Comparison of ENCODE assay signal across 19 cellular contexts in genomic region chr1:9340172-9340854, GRCh38. TPM values are rescaled to one million over a fixed set of nuclear protein-coding genes. Genes with fewer than 3 reads are reported as not detected.
A peak's percentile ranks its signal among the peaks of the same experiment; 100 is the strongest.
DNase-seq lines count a peak whose midpoint lies in the region; ATAC-seq and TF ChIP-seq lines count a peak whose summit lies in the region.
"Had no signal": no experiment of that assay in that cellular context is flagged by ENCODE, and none has a peak within 500 bp of the region (broad histone marks: within the 10 kb centered on the region; RNA-seq: fewer than 3 reads in every experiment).

No MANE protein-coding gene starts in this region.

- H3K27ac ChIP-seq in IMR-90 (ENCODE audit: insufficient read depth, low read length) (no peak overlapping the region), right atrium auricular region (peak overlapping the region; percentile 26 to 27), skeletal muscle tissue (ENCODE audit: low read depth, low read length) (peak overlapping the region; percentile 70), MM.1S (ENCODE audit: low read length) (no peak overlapping the region)
- H3K27ac ChIP-seq: body of pancreas, pancreas had no signal

- H3K56ac ChIP-seq in IMR-90 (ENCODE audit: extremely low read depth, insufficient read depth, low read length): no peak overlapping the region

- WGBS in IMR-90 (ENCODE audit: extremely low coverage in 2 of 2, insufficient read length in 1 of 2), 2 experiments: 72% methylated on average over 13 of the region's 24 CpGs; no CpG with 5 or more reads in 1 of the 2 experiments

- H3K27me3 Mint-ChIP-seq in dendritic cell treated with granulocyte-macrophage colony-stimulating factor and Interleukin-4, amounts not matched to agents 40 ng/mL and 50 ng/mL, for 4 days: peaks cover 27% of the 10 kb centered on the region
- H3K27me3 Mint-ChIP-seq: activated T-helper 17 cell treated with anti-CD3 and anti-CD28 coated beads, Interleukin-2, amount 50 U/mL, for 72 hours; B cell had no signal

- peaks cover 46 to 92% of the 10 kb centered on the region in 2 experiments for H3K79me1 ChIP-seq in IMR-90 (ENCODE audit: low read depth in 1 of 2, low read length in 2 of 2)

- DNase-seq in IMR-90 (peak; percentile 33), right atrium auricular region (ENCODE audit: low spot score) (no peak), NCI-H1694 (lab: John Stamatoyannopoulos, UW) (no peak), SHP77 treated with DMSO at 0.1 percent for 48 hours (lab: John Stamatoyannopoulos, UW) (no peak), MM.1S (no peak)
- DNase-seq: activated CD4-positive, alpha-beta T cell treated with anti-CD3 and anti-CD28 coated beads, Interleukin-2, amount 50 U/mL, for 48 hours; body of pancreas; EL; KG1; NCI-H187 treated with DMSO at 0.1 percent for 48 hours; NCI-H69; stimulated activated CD8-positive, alpha-beta memory T cell treated with anti-CD3 and anti-CD28 coated beads, Interleukin-4, amount 100 ng/mL, for 48 hours had no signal

- H4K20me1 ChIP-seq in IMR-90 (ENCODE audit: insufficient read depth, low read length): peaks cover 93% of the 10 kb centered on the region
- no peaks in the 10 kb centered on the region for H4K20me1 ChIP-seq in MM.1S (ENCODE audit: insufficient read depth, low read length)

- H3K9me3 Mint-ChIP-seq in dendritic cell treated with granulocyte-macrophage colony-stimulating factor and Interleukin-4, amounts not matched to agents 40 ng/mL and 50 ng/mL, for 4 days: no peaks in the 10 kb centered on the region
- H3K9me3 Mint-ChIP-seq: activated T-helper 17 cell treated with anti-CD3 and anti-CD28 coated beads, Interleukin-2, amount 50 U/mL, for 72 hours had no signal

- H4K91ac ChIP-seq in IMR-90 (ENCODE audit: insufficient read depth, low read depth, low read length): no peak overlapping the region

- no peak overlapping the region for H2BK5ac ChIP-seq in IMR-90 (ENCODE audit: low read depth, low read length, poor library complexity, severe bottlenecking)

- POLR2A ChIA-PET in IMR-90 (lab: Charles Lee; ENCODE audit: unreplicated experiment): no interaction called here

- H3K4me1 ChIP-seq in IMR-90 (ENCODE audit: control insufficient read depth, insufficient read depth, low read length) (peaks cover 9% of the 10 kb centered on the region; the same call in 1 of the 2 replicates), right atrium auricular region (peaks cover 0 to 59% of the 10 kb centered on the region in 2 donors), skeletal muscle tissue (ENCODE audit: control insufficient read depth in 3 of 3, insufficient read depth in 3 of 3, low read length in 3 of 3) (peaks cover 32 to 47% (median 39%) of the 10 kb centered on the region in 3 donors), MM.1S (ENCODE audit: low read length) (no peaks in the 10 kb centered on the region)

- no peak overlapping the region for H2AK5ac ChIP-seq in IMR-90 (ENCODE audit: low read depth, low read length)

- no peak overlapping the region for H2BK120ac ChIP-seq in IMR-90 (ENCODE audit: low read depth, low read length)

- no TSS peak for BruUV-seq in IMR-90 (replicated peaks; lab: Mats Ljungman, UMichigan)

- dilution Hi-C loops in IMR-90 (cut with HindIII; ENCODE audit: low sequenced_read_pairs, unreplicated experiment): no loop called here

- peak overlapping the region; percentile 80 for H3K27ac Mint-ChIP-seq in dendritic cell treated with granulocyte-macrophage colony-stimulating factor and Interleukin-4, amounts not matched to agents 40 ng/mL and 50 ng/mL, for 4 days
- H3K27ac Mint-ChIP-seq: activated T-helper 17 cell treated with anti-CD3 and anti-CD28 coated beads, Interleukin-2, amount 50 U/mL, for 72 hours; B cell had no signal

- no peak overlapping the region for H2AK9ac ChIP-seq in IMR-90 (replicated peaks; ENCODE audit: low read depth, low read length, poor library complexity)

- H4K8ac ChIP-seq in IMR-90 (ENCODE audit: low read depth in 2 of 2, low read length in 2 of 2): no peak overlapping the region

- TF ChIP-seq CTCF in IMR-90 (conservative IDR thresholded peaks at IDR 0.05; ENCODE audit: low read depth, low read length) (no peak), right atrium auricular region (IDR thresholded peaks at IDR 0.05) (no peak), MM.1S (IDR thresholded peaks at IDR 0.05; ENCODE audit: low read length) (no peak)

- no peak overlapping the region for H2BK15ac ChIP-seq in IMR-90 (ENCODE audit: low read depth, low read length)

- H3K4me1 Mint-ChIP-seq in dendritic cell treated with granulocyte-macrophage colony-stimulating factor and Interleukin-4, amounts not matched to agents 40 ng/mL and 50 ng/mL, for 4 days (ENCODE audit: low read depth): peaks cover 53% of the 10 kb centered on the region
- H3K4me1 Mint-ChIP-seq: activated T-helper 17 cell treated with anti-CD3 and anti-CD28 coated beads, Interleukin-2, amount 50 U/mL, for 72 hours had no signal

- no peak overlapping the region for H2BK20ac ChIP-seq in IMR-90 (ENCODE audit: low read depth, low read length)

- H3K9me2 ChIP-seq in MM.1S (replicated peaks; ENCODE audit: insufficient read depth, low read length): no peaks in the 10 kb centered on the region

- CTCF ChIA-PET in IMR-90 (lab: Yijun Ruan, JAX): interaction anchor here (0.6 to 0.8 kb wide), 2 partner anchors 14 to 124 kb away, joined by 3 read pairs; no protein-coding TSS in a partner anchor

- no peak overlapping the region for H3K4me2 ChIP-seq in IMR-90 (ENCODE audit: low read depth, low read length)
- H3K4me2 ChIP-seq in MM.1S (ENCODE audit: low read depth, low read length): no peak overlapping the region

- H3K4me3 Mint-ChIP-seq in dendritic cell treated with granulocyte-macrophage colony-stimulating factor and Interleukin-4, amounts not matched to agents 40 ng/mL and 50 ng/mL, for 4 days: peak overlapping the region; percentile 13
- H3K4me3 Mint-ChIP-seq: activated T-helper 17 cell treated with anti-CD3 and anti-CD28 coated beads, Interleukin-2, amount 50 U/mL, for 72 hours; B cell had no signal

- H3K36me3 Mint-ChIP-seq in dendritic cell treated with granulocyte-macrophage colony-stimulating factor and Interleukin-4, amounts not matched to agents 40 ng/mL and 50 ng/mL, for 4 days (ENCODE audit: low read depth): no peaks in the 10 kb centered on the region

- H3K79me2 ChIP-seq in MM.1S (ENCODE audit: low read length): no peaks in the 10 kb centered on the region

- in situ Hi-C loops in IMR-90 (cut with MboI; ENCODE audit: low sequenced_read_pairs): no loop called here

- H3K4me3 ChIP-seq in IMR-90 (ENCODE audit: insufficient read depth, low read depth, low read length): no peak overlapping the region
- no peak overlapping the region for H3K4me3 ChIP-seq in right atrium auricular region
- H3K4me3 ChIP-seq in skeletal muscle tissue (ENCODE audit: low read length in 3 of 3): no peak overlapping the region
- H3K4me3 ChIP-seq in MM.1S (ENCODE audit: low read length): no peak overlapping the region
- H3K4me3 ChIP-seq: body of pancreas, GM12878, pancreas had no signal

- TF ChIP-seq RAD21 in IMR-90 (IDR thresholded peaks at IDR 0.05; ENCODE audit: low read length): no peak

- no peak overlapping the region for H4K5ac ChIP-seq in IMR-90 (ENCODE audit: low read depth, low read length)

- H3K36me3 ChIP-seq in IMR-90 (ENCODE audit: control insufficient read depth, insufficient read depth, low read length) (no peaks in the 10 kb centered on the region), right atrium auricular region (no peaks in the 10 kb centered on the region), skeletal muscle tissue (ENCODE audit: control insufficient read depth in 3 of 3, insufficient read depth in 3 of 3, low read length in 3 of 3) (no peaks in the 10 kb centered on the region), MM.1S (replicated peaks; ENCODE audit: insufficient read depth, low read length) (no peaks in the 10 kb centered on the region)
- H3K36me3 ChIP-seq: pancreas had no signal

- H2AFZ ChIP-seq in IMR-90 (replicated peaks; ENCODE audit: low read length, poor library complexity) (no peak overlapping the region), MM.1S (ENCODE audit: low read length) (no peak overlapping the region)

- ATAC-seq in IMR-90 (ENCODE audit: low read depth) (no peak; the same call in 1 of the 2 replicates), HG03520 (IDR thresholded peaks at IDR 0.05; ENCODE audit: unreplicated experiment) (no peak)
- ATAC-seq: activated T-helper 17 cell treated with anti-CD3 and anti-CD28 coated beads, Interleukin-2, amount 50 U/mL, for 72 hours; body of pancreas; GM12878 had no signal

- H3K14ac ChIP-seq in IMR-90 (replicated peaks; ENCODE audit: low read depth, low read length): no peak overlapping the region

- H3K9me1 ChIP-seq in IMR-90 (ENCODE audit: insufficient read depth, low read length): peaks cover 19% of the 10 kb centered on the region

- no peak overlapping the region for H3K18ac ChIP-seq in IMR-90 (ENCODE audit: low read depth, low read length)

- no peak overlapping the region for H3K23ac ChIP-seq in IMR-90 (ENCODE audit: low read depth, low read length)

- H3K9ac ChIP-seq in IMR-90 (ENCODE audit: low read depth, low read length) (no peak overlapping the region), skeletal muscle tissue (ENCODE audit: low read depth in 1 of 3, low read length in 3 of 3) (peak overlapping the region in 1 of 3 donors; percentile 33), MM.1S (ENCODE audit: low read length) (no peak overlapping the region)

- H3K9me3 ChIP-seq in IMR-90 (ENCODE audit: control insufficient read depth, insufficient read depth, low read length) (no peaks in the 10 kb centered on the region), right atrium auricular region (peaks cover 0 to 5% of the 10 kb centered on the region in 2 donors), skeletal muscle tissue (ENCODE audit: control insufficient read depth in 3 of 3, low read length in 3 of 3) (no peaks in the 10 kb centered on the region), MM.1S (replicated peaks; ENCODE audit: insufficient read depth, low read length) (no peaks in the 10 kb centered on the region)
- H3K9me3 ChIP-seq: body of pancreas, pancreas had no signal

- no peak for TF ChIP-seq POLR2A in IMR-90 (IDR thresholded peaks at IDR 0.05; ENCODE audit: low read depth, low read length)

- no peak overlapping the region for H3K4ac ChIP-seq in IMR-90 (ENCODE audit: low read depth, low read length)

- intact Hi-C loops in IMR-90 (cut with micrococcal nuclease): no loop called here
- intact Hi-C loops in dendritic cell treated with granulocyte-macrophage colony-stimulating factor and Interleukin-4, amounts not matched to agents 40 ng/mL and 50 ng/mL, for 4 days (cut with micrococcal nuclease): no loop called here

- no peaks in the 10 kb centered on the region for H3F3A ChIP-seq in MM.1S (ENCODE audit: insufficient read depth, low read length)

- no peaks in the 10 kb centered on the region for H3K27me3 ChIP-seq in IMR-90 (ENCODE audit: control insufficient read depth, insufficient read depth, low read length)
- no peaks in the 10 kb centered on the region for H3K27me3 ChIP-seq in right atrium auricular region
- H3K27me3 ChIP-seq in skeletal muscle tissue (ENCODE audit: control insufficient read depth in 3 of 3, insufficient read depth in 3 of 3, low read length in 3 of 3): no peaks in the 10 kb centered on the region
- H3K27me3 ChIP-seq in MM.1S (replicated peaks; ENCODE audit: insufficient read depth, low read length): no peaks in the 10 kb centered on the region
- H3K27me3 ChIP-seq: body of pancreas, pancreas had no signal

RNA-seq across cellular contexts. Expression of gene SPSB1, which starts 47.6 kb away (rescaled TPM):
- total RNA-seq in IMR-90 (2012; rRNA removed) (15.0 and 16.7 TPM in 2 replicates), right atrium auricular region (10 to 100 TPM; 20.1 to 20.8 TPM), skeletal muscle tissue (6.3 TPM)
- 17.6 and 19.8 TPM in 2 replicates for polyA plus RNA-seq in IMR-90 (2012; rRNA removed)
- 22.0 and 35.7 TPM in 2 replicates for polyA plus RNA-seq in IMR-90 (2012; cell fraction: cytosol; rRNA removed)
- polyA plus RNA-seq in IMR-90 (2012; cell fraction: nucleus; rRNA removed; ENCODE audit: low replicate concordance): 16.5 and 24.0 TPM in 2 replicates

Comparison
In these comparisons a context has a peak if more than half of its experiments do, and no peak if none do; other contexts are left out.
1. H3K27ac ChIP-seq: peak in right atrium auricular region (2 of 2) and skeletal muscle tissue (single experiment); none in IMR-90 (single experiment) and MM.1S (single experiment).